Comparison of ENCODE assay signal across 30 cellular contexts in the genomic region with DNA sequence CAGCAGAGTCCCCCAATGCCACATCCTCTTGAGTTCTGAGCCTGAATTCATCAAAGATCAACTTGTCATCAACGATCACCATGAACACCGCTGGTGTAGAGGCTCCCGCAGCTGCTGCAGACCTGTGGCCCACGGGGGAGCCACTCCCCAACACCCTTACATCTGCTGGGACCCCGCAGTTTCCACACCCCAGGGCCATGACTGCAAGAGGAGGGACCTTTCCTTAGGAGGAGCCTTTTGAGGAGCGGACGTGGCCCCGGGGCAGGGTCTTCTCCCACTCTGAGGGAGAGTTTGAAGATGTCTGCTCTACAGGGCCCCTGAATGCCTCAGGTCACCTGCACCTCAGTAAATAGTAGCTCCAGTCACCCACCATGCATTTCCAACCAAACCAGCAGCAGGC. TPM values are rescaled to one million over a fixed set of nuclear protein-coding genes. Genes with fewer than 3 reads are reported as not detected.
DNase-seq lines count a peak whose midpoint lies in the region; ATAC-seq and TF ChIP-seq lines count a peak whose summit lies in the region.
"Had no signal": no experiment of that assay in that cellular context is flagged by ENCODE, and none has a peak within 500 bp of the region (broad histone marks: within the 10 kb centered on the region; RNA-seq: fewer than 3 reads in every experiment).

No MANE protein-coding gene starts in this region.

- H3K4me1 Mint-ChIP-seq in activated CD4-positive, alpha-beta T cell treated with anti-CD3 and anti-CD28 coated beads, Interleukin-2, amount 10 ng/mL, durations not matched to agents 24 days and 14 days: peaks cover 21% of the 10 kb centered on the region
- H3K4me1 Mint-ChIP-seq in activated B cell treated with CpG ODN at 0.5 μM for 24 hours (peaks cover 39% of the 10 kb centered on the region), nephron (peaks cover 19% of the 10 kb centered on the region)

- no peak for ATAC-seq in activated B cell treated with CpG ODN at 0.5 μM for 24 hours (ENCODE audit: low read depth)
- ATAC-seq in Right ventricle myocardium inferior: no peak
- ATAC-seq: GM23338; heart left ventricle; naive thymus-derived CD4-positive, alpha-beta T cell; pancreas had no signal

- CTCF ChIA-PET in activated B cell treated with CpG ODN at 0.5 μM for 24 hours (lab: Charles Lee): interaction anchor here (1.2 kb wide), 1 partner anchor 231 kb away, joined by 3 read pairs; no protein-coding TSS in a partner anchor

- no peaks in the 10 kb centered on the region for H3K27me3 ChIP-seq in DOHH2 (ENCODE audit: control insufficient read depth, low read length)
- H3K27me3 ChIP-seq: heart left ventricle, pancreas, right atrium auricular region, SJSA1 had no signal

- intact Hi-C loops in activated CD4-positive, alpha-beta T cell treated with anti-CD3 and anti-CD28 coated beads, Interleukin-2, amount 10 ng/mL, durations not matched to agents 24 days and 14 days (cut with micrococcal nuclease): loop anchor here (5.0 kb wide), 1 partner anchor 231 kb away; no protein-coding TSS in a partner anchor
- intact Hi-C loops in activated B cell treated with CpG ODN at 0.5 μM for 24 hours (cut with micrococcal nuclease) (loop anchor here (5.0 kb wide), 3 partner anchors 186 to 514 kb away; a partner anchor contains a TSS), Right ventricle myocardium inferior (cut with DNase I) (loop anchor here (5.0 to 10.0 kb wide), 2 partner anchors 231 to 262 kb away; no protein-coding TSS in a partner anchor)

- H3K4me3 Mint-ChIP-seq in activated CD4-positive, alpha-beta T cell treated with anti-CD3 and anti-CD28 coated beads, Interleukin-2, amount 10 ng/mL, durations not matched to agents 24 days and 14 days: peak overlapping the region; percentile 90
- H3K4me3 Mint-ChIP-seq in activated B cell treated with CpG ODN at 0.5 μM for 24 hours (no peak overlapping the region), nephron (peak overlapping the region; percentile 87 to 98 (median 96))
- H3K4me3 Mint-ChIP-seq: activated naive CD4-positive, alpha-beta T cell treated with anti-CD3 and anti-CD28 coated beads for 36 hours; CD14-positive monocyte; GM23338; mesothelial cell of epicardium had no signal

- H3K27ac Mint-ChIP-seq in activated CD4-positive, alpha-beta T cell treated with anti-CD3 and anti-CD28 coated beads, Interleukin-2, amount 10 ng/mL, durations not matched to agents 24 days and 14 days: no peak overlapping the region
- H3K27ac Mint-ChIP-seq in activated B cell treated with CpG ODN at 0.5 μM for 24 hours (peak overlapping the region; percentile 50), nephron (no peak overlapping the region)
- H3K27ac Mint-ChIP-seq: activated naive CD4-positive, alpha-beta T cell treated with anti-CD3 and anti-CD28 coated beads for 36 hours; GM23338; mesothelial cell of epicardium; T-helper 1 cell treated with Interleukin-12 subunit alpha and Interleukin-12 subunit beta and Interleukin-4 antibody, amounts not matched to agents 30 μg/mL and 1 μg/mL, for 36 hours had no signal

- H3K36me3 Mint-ChIP-seq in activated CD4-positive, alpha-beta T cell treated with anti-CD3 and anti-CD28 coated beads, Interleukin-2, amount 10 ng/mL, durations not matched to agents 24 days and 14 days (ENCODE audit: low read depth): peaks cover 17% of the 10 kb centered on the region
- H3K36me3 Mint-ChIP-seq in activated B cell treated with CpG ODN at 0.5 μM for 24 hours (ENCODE audit: low read depth): peaks cover 6% of the 10 kb centered on the region
- H3K36me3 Mint-ChIP-seq in nephron (ENCODE audit: low read depth): no peaks in the 10 kb centered on the region

- H3K27ac ChIP-seq in DOHH2 (ENCODE audit: low read depth, low read length): peak overlapping the region; percentile 92
- H3K27ac ChIP-seq: 22Rv1, heart left ventricle, left ventricle myocardium inferior, pancreas, right atrium auricular region, SJSA1 had no signal

- POLR2A ChIA-PET in activated B cell treated with CpG ODN at 0.5 μM for 24 hours (lab: Charles Lee): interaction anchor here (2.4 kb wide), 1 partner anchor 133 kb away, joined by 9 read pairs; a partner anchor contains a TSS

- no peaks in the 10 kb centered on the region for H4K20me1 ChIP-seq in DOHH2 (ENCODE audit: control insufficient read depth, insufficient read depth, low read depth, low read length)

- no peaks in the 10 kb centered on the region for H3K27me3 Mint-ChIP-seq in activated CD4-positive, alpha-beta T cell treated with anti-CD3 and anti-CD28 coated beads, Interleukin-2, amount 10 ng/mL, durations not matched to agents 24 days and 14 days
- H3K27me3 Mint-ChIP-seq in activated B cell treated with CpG ODN at 0.5 μM for 24 hours (no peaks in the 10 kb centered on the region), nephron (ENCODE audit: low read depth) (no peaks in the 10 kb centered on the region)
- H3K27me3 Mint-ChIP-seq: naive thymus-derived CD4-positive, alpha-beta T cell had no signal

- no peak for DNase-seq in activated CD4-positive, alpha-beta T cell treated with anti-CD3 and anti-CD28 coated beads, Interleukin-2, amount 10 ng/mL, durations not matched to agents 24 days and 14 days
- no peak for DNase-seq in activated CD4-positive, alpha-beta T cell treated with anti-CD3 and anti-CD28 coated beads, Interleukin-2, amount 50 U/mL, for 4 hours
- DNase-seq in activated B cell treated with CpG ODN at 0.5 μM for 24 hours (no peak), Right ventricle myocardium inferior (ENCODE audit: missing footprints) (no peak), GM13976 (ENCODE audit: low spot score) (no peak), HuH-7 (ENCODE audit: low spot score) (no peak)
- DNase-seq: activated CD4-positive, CD25-positive, alpha-beta regulatory T cell treated with anti-CD3 and anti-CD28 coated beads, Interleukin-2, amount 50 U/mL, for 72 hours; activated CD8-positive, alpha-beta memory T cell treated with anti-CD3 and anti-CD28 coated beads for 24 hours; activated naive CD4-positive, alpha-beta T cell treated with anti-CD3 and anti-CD28 coated beads for 36 hours; activated T-cell treated with anti-CD3 and anti-CD28 coated beads, Interleukin-2, amount 50 U/mL, for 1 hour; anterior cingulate cortex; foreskin melanocyte; heart left ventricle; left ventricle myocardium inferior; naive thymus-derived CD4-positive, alpha-beta T cell; NCI-H1092; NCI-H1694 treated with DMSO at 0.1 percent for 48 hours; NCI-H446 treated with DMSO at 0.1 percent for 48 hours; NCI-H774; pancreas had no signal

- peaks cover 78% of the 10 kb centered on the region for H3K79me2 ChIP-seq in DOHH2 (ENCODE audit: control insufficient read depth, low read length)

- H3K9me3 ChIP-seq in DOHH2 (ENCODE audit: control insufficient read depth, insufficient read depth, low read length): no peaks in the 10 kb centered on the region
- H3K9me3 ChIP-seq: heart left ventricle, left ventricle myocardium inferior, pancreas, right atrium auricular region, SJSA1 had no signal

- in situ Hi-C loops in GM13976 (cut with MboI; ENCODE audit: low sequenced_read_pairs, unreplicated experiment): no loop called here

- H3K4me1 ChIP-seq in DOHH2 (ENCODE audit: control insufficient read depth, low read length): peaks cover 79% of the 10 kb centered on the region

- H3K9me2 ChIP-seq in DOHH2 (replicated peaks; ENCODE audit: control insufficient read depth, low read length): no peaks in the 10 kb centered on the region

- H3K4me3 ChIP-seq in DOHH2 (ENCODE audit: low read length): peak overlapping the region; percentile 94
- H3K4me3 ChIP-seq: GM23338, heart left ventricle, left ventricle myocardium inferior, pancreas, right atrium auricular region, SJSA1, smooth muscle cell had no signal

- TF ChIP-seq CTCF in DOHH2 (IDR thresholded peaks at IDR 0.05; ENCODE audit: low read depth, low read length, poor library complexity, severe bottlenecking): no peak
- TF ChIP-seq CTCF in activated B cell treated with CpG ODN at 0.5 μM for 24 hours (IDR thresholded peaks at IDR 0.05): no peak
- no peak for TF ChIP-seq CTCF in nephron (IDR thresholded peaks at IDR 0.05; ENCODE audit: unreplicated experiment in 3 of 3)
- TF ChIP-seq CTCF in GM13976 (IDR thresholded peaks at IDR 0.05; ENCODE audit: borderline replicate concordance, control extremely low read depth, extremely low read depth, insufficient read depth, missing control alignments): no peak

- peaks cover 24% of the 10 kb centered on the region for H3K36me3 ChIP-seq in DOHH2 (ENCODE audit: control insufficient read depth, low read length)
- H3K36me3 ChIP-seq: heart left ventricle, left ventricle myocardium inferior, pancreas, right atrium auricular region had no signal

- H3K4me2 ChIP-seq in DOHH2 (ENCODE audit: low read length): peak overlapping the region; percentile 82
- H3K4me2 ChIP-seq: GM23338, smooth muscle cell had no signal

- H3F3A ChIP-seq in DOHH2 (ENCODE audit: control insufficient read depth, insufficient read depth): peaks cover 55% of the 10 kb centered on the region

- H3K9me3 Mint-ChIP-seq in activated CD4-positive, alpha-beta T cell treated with anti-CD3 and anti-CD28 coated beads, Interleukin-2, amount 10 ng/mL, durations not matched to agents 24 days and 14 days: no peaks in the 10 kb centered on the region
- no peaks in the 10 kb centered on the region for H3K9me3 Mint-ChIP-seq in activated B cell treated with CpG ODN at 0.5 μM for 24 hours
- no peaks in the 10 kb centered on the region for H3K9me3 Mint-ChIP-seq in nephron
- H3K9me3 Mint-ChIP-seq: activated naive CD4-positive, alpha-beta T cell treated with anti-CD3 and anti-CD28 coated beads for 36 hours; GM23338; mesothelial cell of epicardium; naive thymus-derived CD4-positive, alpha-beta T cell; T-helper 1 cell treated with Interleukin-12 subunit alpha and Interleukin-12 subunit beta and Interleukin-4 antibody, amounts not matched to agents 30 μg/mL and 1 μg/mL, for 36 hours had no signal

RNA-seq across cellular contexts. Expression of a gene that starts 2.7 kb away (rescaled TPM):
- total RNA-seq in activated CD4-positive, alpha-beta T cell treated with anti-CD3 and anti-CD28 coated beads, Interleukin-2, amount 10 ng/mL, durations not matched to agents 24 days and 14 days: 18.6 and 19.1 TPM in 2 replicates
- 12.8 and 13.6 TPM in 2 replicates for total RNA-seq in activated B cell treated with CpG ODN at 0.5 μM for 24 hours
- total RNA-seq in Right ventricle myocardium inferior: 4.6 TPM
